ENCODE assay signal across 2 cellular contexts in the genomic region with DNA sequence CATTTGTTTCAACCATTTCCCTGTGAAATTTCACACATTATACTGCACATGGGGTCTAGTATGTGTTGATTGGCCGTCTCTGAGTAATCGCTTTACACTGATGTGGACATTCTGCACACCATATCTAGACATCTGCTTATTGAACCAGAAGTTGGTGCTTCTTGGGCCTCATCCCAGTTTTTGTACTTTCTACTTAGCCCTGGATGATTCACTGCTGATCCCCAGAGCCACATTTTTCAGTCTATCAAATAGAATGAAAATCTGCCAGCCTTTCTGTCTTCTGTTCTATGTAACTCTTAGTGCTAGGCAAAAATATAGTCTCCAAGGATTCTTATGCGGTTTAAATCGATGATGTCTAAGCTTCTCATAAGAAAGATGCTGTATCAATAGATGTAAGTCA.
TF ChIP-seq lines count a peak whose summit lies in the region.

No MANE protein-coding gene starts in this region.

TF ChIP-seq in HepG2, 621 proteins besides CTCF, POLR2A, EP300 and RAD21:
- TF ChIP-seq TP53 (CRISPR knock-in tag; conservative IDR thresholded peaks at IDR 0.05), result no peak

TF ChIP-seq in H1, 55 proteins besides CTCF, POLR2A, EP300 and RAD21:
- TF ChIP-seq NRF1 (IDR thresholded peaks at IDR 0.05; ENCODE audit: low read depth, low read length) (no peak), RNF2 (IDR thresholded peaks at IDR 0.05; ENCODE audit: borderline replicate concordance, low read depth, low read length, missing control alignments, poor library complexity, severe bottlenecking) (no peak)
